ENCODE assay signal across 15 cellular contexts in genomic region chr6:36334343-36334742, GRCh38. TPM values are rescaled to one million over a fixed set of nuclear protein-coding genes. Genes with fewer than 3 reads are reported as not detected.
DNase-seq lines count a peak whose midpoint lies in the region; ATAC-seq and TF ChIP-seq lines count a peak whose summit lies in the region.
"Had no signal": no experiment of that assay in that cellular context is flagged by ENCODE, and none has a peak within 500 bp of the region (broad histone marks: within the 10 kb centered on the region; RNA-seq: fewer than 3 reads in every experiment).

No MANE protein-coding gene starts in this region.

- H2AFZ ChIP-seq in osteoblast (ENCODE audit: low read length): no peak overlapping the region

- POLR2A ChIA-PET in activated CD8-positive, alpha-beta T cell treated with anti-CD3 and anti-CD28 coated beads for 36 hours (lab: Charles Lee): interaction anchor here (1.0 kb wide), 1 partner anchor 24 kb away, joined by 3 read pairs; no protein-coding TSS in a partner anchor
- POLR2A ChIA-PET in naive thymus-derived CD4-positive, alpha-beta T cell (lab: Charles Lee): no interaction called here

- no peaks in the 10 kb centered on the region for H3K9me3 Mint-ChIP-seq in activated CD8-positive, alpha-beta T cell treated with anti-CD3 and anti-CD28 coated beads for 36 hours
- peaks cover 0 to 1% (median 0%) of the 10 kb centered on the region in 11 donors for H3K9me3 Mint-ChIP-seq in naive thymus-derived CD4-positive, alpha-beta T cell

- CTCF ChIA-PET in activated CD8-positive, alpha-beta T cell treated with anti-CD3 and anti-CD28 coated beads for 36 hours (lab: Charles Lee): interaction anchor here (1.8 to 2.2 kb wide), 2 partner anchors 27 to 31 kb away, joined by 10 to 16 read pairs; no protein-coding TSS in a partner anchor
- CTCF ChIA-PET in naive thymus-derived CD4-positive, alpha-beta T cell (lab: Charles Lee): interaction anchor here (1.4 kb wide), 1 partner anchor 8 kb away, joined by 4 read pairs; no protein-coding TSS in a partner anchor

- H3K36me3 Mint-ChIP-seq in T-helper 17 cell (ENCODE audit: low read depth): peaks cover 10% of the 10 kb centered on the region
- H3K36me3 Mint-ChIP-seq in activated CD8-positive, alpha-beta T cell treated with anti-CD3 and anti-CD28 coated beads for 36 hours (ENCODE audit: low read depth): no peaks in the 10 kb centered on the region
- H3K36me3 Mint-ChIP-seq in naive thymus-derived CD4-positive, alpha-beta T cell: no peaks in the 10 kb centered on the region

- no peak overlapping the region for H3K4me2 ChIP-seq in osteoblast (ENCODE audit: insufficient read depth, low read length)

- H3K9ac ChIP-seq in rectal smooth muscle tissue (ENCODE audit: low read length): no peak overlapping the region

- no peaks in the 10 kb centered on the region for H3K27me3 ChIP-seq in rectal smooth muscle tissue (ENCODE audit: control insufficient read depth, insufficient read depth, low read length)
- H3K27me3 ChIP-seq in osteoblast (ENCODE audit: insufficient read depth, low read length): peaks cover 67% of the 10 kb centered on the region
- H3K27me3 ChIP-seq in naive thymus-derived CD4-positive, alpha-beta T cell (ENCODE audit: control insufficient read depth in 2 of 2, insufficient read depth in 2 of 2, low read length in 2 of 2): peaks cover 0 to 3% of the 10 kb centered on the region in 2 donors
- H3K27me3 ChIP-seq: pancreas had no signal

- no peak overlapping the region for H3K27ac ChIP-seq in rectal smooth muscle tissue (ENCODE audit: low read depth, low read length)
- H3K27ac ChIP-seq in osteoblast (ENCODE audit: low read depth, low read length): no peak overlapping the region
- no peak overlapping the region for H3K27ac ChIP-seq in naive thymus-derived CD4-positive, alpha-beta T cell (ENCODE audit: low read depth, low read length)
- H3K27ac ChIP-seq: brain microvascular endothelial cell had no signal

- H3K27me3 Mint-ChIP-seq in T-helper 17 cell: peaks cover 47% of the 10 kb centered on the region
- H3K27me3 Mint-ChIP-seq in activated CD8-positive, alpha-beta T cell treated with anti-CD3 and anti-CD28 coated beads for 36 hours: peaks cover 20% of the 10 kb centered on the region
- peaks cover 11 to 47% (median 25%) of the 10 kb centered on the region in 5 donors for H3K27me3 Mint-ChIP-seq in naive thymus-derived CD4-positive, alpha-beta T cell

- H3K4me3 ChIP-seq in rectal smooth muscle tissue (ENCODE audit: low read length) (peak overlapping the region; percentile 44), osteoblast (ENCODE audit: insufficient read depth, low read length) (no peak overlapping the region)
- no peak overlapping the region for H3K4me3 ChIP-seq in naive thymus-derived CD4-positive, alpha-beta T cell (ENCODE audit: low read length)
- H3K4me3 ChIP-seq: lung had no signal

- no peaks in the 10 kb centered on the region for H4K20me1 ChIP-seq in osteoblast (ENCODE audit: insufficient read depth, low read length)

- H3K4me1 Mint-ChIP-seq in T-helper 17 cell: peaks cover 14% of the 10 kb centered on the region
- H3K4me1 Mint-ChIP-seq in activated CD8-positive, alpha-beta T cell treated with anti-CD3 and anti-CD28 coated beads for 36 hours (ENCODE audit: low read depth): peaks cover 12% of the 10 kb centered on the region
- H3K4me1 Mint-ChIP-seq in naive thymus-derived CD4-positive, alpha-beta T cell: peaks cover 5 to 21% (median 7%) of the 10 kb centered on the region in 7 donors

- peak overlapping the region; percentile 56 for H3K4me3 Mint-ChIP-seq in T-helper 17 cell
- H3K4me3 Mint-ChIP-seq in activated CD8-positive, alpha-beta T cell treated with anti-CD3 and anti-CD28 coated beads for 36 hours: no peak overlapping the region
- H3K4me3 Mint-ChIP-seq in naive thymus-derived CD4-positive, alpha-beta T cell: no peak overlapping the region

- DNase-seq in Ammon's horn (ENCODE audit: low spot score) (peak; percentile 19), T-helper 17 cell (no peak), left cardiac atrium (no peak), NCI-H2171 treated with DMSO at 0.1 percent for 48 hours (lab: John Stamatoyannopoulos, UW) (no peak), osteoblast (ENCODE audit: insufficient read length, low spot score, missing footprints) (no peak)
- DNase-seq in activated CD8-positive, alpha-beta T cell treated with anti-CD3 and anti-CD28 coated beads for 36 hours: no peak
- DNase-seq in naive thymus-derived CD4-positive, alpha-beta T cell: no peak
- DNase-seq: activated naive CD4-positive, alpha-beta T cell treated with Interleukin-2 at 50 U/mL for 16 hours; brain microvascular endothelial cell; effector memory CD4-positive, alpha-beta T cell; NCI-H2029 treated with DMSO at 0.1 percent for 48 hours had no signal

- H3K4me1 ChIP-seq in rectal smooth muscle tissue (ENCODE audit: control insufficient read depth, insufficient read depth, low read length) (no peaks in the 10 kb centered on the region), osteoblast (ENCODE audit: insufficient read depth, low read length) (no peaks in the 10 kb centered on the region)
- H3K4me1 ChIP-seq in naive thymus-derived CD4-positive, alpha-beta T cell (ENCODE audit: control insufficient read depth in 2 of 2, insufficient read depth in 2 of 2, low read length in 2 of 2): peaks cover 0 to 4% of the 10 kb centered on the region in 2 donors

- H3K79me2 ChIP-seq in osteoblast (ENCODE audit: insufficient read depth, low read length): no peaks in the 10 kb centered on the region

- H3K9me3 ChIP-seq in T-helper 17 cell (ENCODE audit: control insufficient read depth, low read length, poor library complexity, severe bottlenecking) (no peaks in the 10 kb centered on the region), osteoblast (ENCODE audit: low read depth, low read length) (no peaks in the 10 kb centered on the region)
- H3K9me3 ChIP-seq in naive thymus-derived CD4-positive, alpha-beta T cell (ENCODE audit: control insufficient read depth in 2 of 3, low read length in 3 of 3): no peaks in the 10 kb centered on the region
- H3K9me3 ChIP-seq: pancreas had no signal

- no peak for TF ChIP-seq CTCF in activated CD8-positive, alpha-beta T cell treated with anti-CD3 and anti-CD28 coated beads for 36 hours (IDR thresholded peaks at IDR 0.05)
- TF ChIP-seq CTCF in osteoblast (IDR thresholded peaks at IDR 0.05; ENCODE audit: extremely low read depth, low read depth, low read length): no peak

- ATAC-seq in T-helper 17 cell: no peak
- ATAC-seq in left cardiac atrium: peak; percentile 36 to 56
- ATAC-seq in activated CD8-positive, alpha-beta T cell treated with anti-CD3 and anti-CD28 coated beads for 36 hours: no peak
- ATAC-seq in naive thymus-derived CD4-positive, alpha-beta T cell: no peak

- H3K36me3 ChIP-seq in rectal smooth muscle tissue (ENCODE audit: control insufficient read depth, insufficient read depth, low read length): no peaks in the 10 kb centered on the region
- no peaks in the 10 kb centered on the region for H3K36me3 ChIP-seq in osteoblast (ENCODE audit: insufficient read depth, low read length)
- no peaks in the 10 kb centered on the region for H3K36me3 ChIP-seq in naive thymus-derived CD4-positive, alpha-beta T cell (ENCODE audit: control insufficient read depth in 2 of 3, insufficient read depth in 3 of 3, low read length in 3 of 3)
- H3K36me3 ChIP-seq: brain microvascular endothelial cell, pancreas had no signal

- peak overlapping the region; percentile 51 for H3K27ac Mint-ChIP-seq in T-helper 17 cell
- H3K27ac Mint-ChIP-seq in activated CD8-positive, alpha-beta T cell treated with anti-CD3 and anti-CD28 coated beads for 36 hours: no peak overlapping the region
- H3K27ac Mint-ChIP-seq in naive thymus-derived CD4-positive, alpha-beta T cell: no peak overlapping the region

- intact Hi-C loops in left cardiac atrium (cut with DNase I): no loop called here
- intact Hi-C loops in activated CD8-positive, alpha-beta T cell treated with anti-CD3 and anti-CD28 coated beads for 36 hours (cut with micrococcal nuclease): no loop called here
- intact Hi-C loops in naive thymus-derived CD4-positive, alpha-beta T cell (cut with micrococcal nuclease): no loop called here

RNA-seq across cellular contexts. Expression of gene BNIP5, which starts 2.3 kb away (rescaled TPM):
- total RNA-seq in T-helper 17 cell: not detected
- total RNA-seq in left cardiac atrium: not detected
- not detected for total RNA-seq in activated CD8-positive, alpha-beta T cell treated with anti-CD3 and anti-CD28 coated beads for 36 hours
- total RNA-seq in osteoblast: not detected in 2 replicates
- under 1 TPM in 1 of 5 experiments, not detected in 4; 0.05 TPM for total RNA-seq in naive thymus-derived CD4-positive, alpha-beta T cell
- polyA plus RNA-seq in naive thymus-derived CD4-positive, alpha-beta T cell: not detected
- total RNA-seq: T-helper 1 cell treated with Interleukin-12 subunit alpha and Interleukin-12 subunit beta and Interleukin-4 antibody, amounts not matched to agents 30 ng/mL and 1 ng/mL, for 36 hours had no signal

RNA-seq across cellular contexts. Expression of gene ETV7, which starts 53.1 kb away (rescaled TPM):
- total RNA-seq in T-helper 17 cell (1 to 10 TPM in 1 of 2 donors, under 1 TPM in 1; 0.37 to 2.6 TPM), left cardiac atrium (under 1 TPM; 0.47 to 0.63 TPM), osteoblast (3.3 and 3.5 TPM in 2 replicates)
- under 1 TPM; 0.51 to 0.86 TPM for total RNA-seq in activated CD8-positive, alpha-beta T cell treated with anti-CD3 and anti-CD28 coated beads for 36 hours
- total RNA-seq in naive thymus-derived CD4-positive, alpha-beta T cell: 10 to 100 TPM in 1 of 5 experiments, under 1 TPM in 2, not detected in 2; 0.32 to 12.5 (median 0.40) TPM
- 1 to 10 TPM in 1 of 2 donors, under 1 TPM in 1; 0.79 to 1.1 TPM for polyA plus RNA-seq in naive thymus-derived CD4-positive, alpha-beta T cell

Comparison
In these comparisons a context has a peak if more than half of its experiments do, and no peak if none do; other contexts are left out.
1. ATAC-seq: peak in left cardiac atrium (2 of 2); none in T-helper 17 cell (single experiment), activated CD8-positive, alpha-beta T cell treated with anti-CD3 and anti-CD28 coated beads for 36 hours (single experiment) and naive thymus-derived CD4-positive, alpha-beta T cell (single experiment).